8 cellular contexts compared by ENCODE assay signal in genomic region chr2:220687231-220687843, GRCh38.
DNase-seq lines count a peak whose midpoint lies in the region; ATAC-seq lines count a peak whose summit lies in the region.

No MANE protein-coding gene starts in this region.

- H3K4me3 ChIP-seq in adipocyte (ENCODE audit: low read length) = no peak overlapping the region

- peak overlapping the region; percentile 3 for H3K9ac ChIP-seq in adipocyte (ENCODE audit: low read length)

- DNase-seq in DMS114 treated with DMSO at 0.1 percent for 48 hours (lab: John Stamatoyannopoulos, UW; ENCODE audit: unreplicated experiment) (peak; percentile 7), HS-27A (ENCODE audit: low read depth) (peak; percentile 34), SKM-1 (lab: John Stamatoyannopoulos, UW; ENCODE audit: unreplicated experiment) (peak; percentile 42), adipocyte (ENCODE audit: low read depth) (peak; percentile 89), left cardiac atrium (peak; percentile 67), renal cortical epithelial cell (ENCODE audit: low read depth) (peak; percentile 39), NCI-H146 treated with DMSO at 0.1 percent for 48 hours (lab: John Stamatoyannopoulos, UW; ENCODE audit: unreplicated experiment) (no peak)

- H3K27me3 ChIP-seq in adipocyte (replicated peaks; ENCODE audit: control insufficient read depth, insufficient read depth, low read length) = no peaks in the 10 kb centered on the region

- H3K4me1 ChIP-seq in adipocyte (ENCODE audit: control insufficient read depth, insufficient read depth, low read length) = no peaks in the 10 kb centered on the region

- intact Hi-C loops in left cardiac atrium (cut with DNase I) = loop anchor here (2.0 to 10.0 kb wide), 4 partner anchors 397 to 887 kb away; partner anchors contain the start of gene EPHA4 (in 2 of the 2)

- no peaks in the 10 kb centered on the region for H3K36me3 ChIP-seq in adipocyte (ENCODE audit: control insufficient read depth, insufficient read depth, low read length, severe bottlenecking)

- ATAC-seq in GM21367 (IDR thresholded peaks at IDR 0.05; ENCODE audit: unreplicated experiment) (peak; percentile 79), left cardiac atrium (peak; percentile 90 to 91)

- H3K9me3 ChIP-seq in adipocyte (ENCODE audit: control insufficient read depth, low read length) = no peaks in the 10 kb centered on the region
